ENCODE assay signal across 19 cellular contexts in the genomic region with DNA sequence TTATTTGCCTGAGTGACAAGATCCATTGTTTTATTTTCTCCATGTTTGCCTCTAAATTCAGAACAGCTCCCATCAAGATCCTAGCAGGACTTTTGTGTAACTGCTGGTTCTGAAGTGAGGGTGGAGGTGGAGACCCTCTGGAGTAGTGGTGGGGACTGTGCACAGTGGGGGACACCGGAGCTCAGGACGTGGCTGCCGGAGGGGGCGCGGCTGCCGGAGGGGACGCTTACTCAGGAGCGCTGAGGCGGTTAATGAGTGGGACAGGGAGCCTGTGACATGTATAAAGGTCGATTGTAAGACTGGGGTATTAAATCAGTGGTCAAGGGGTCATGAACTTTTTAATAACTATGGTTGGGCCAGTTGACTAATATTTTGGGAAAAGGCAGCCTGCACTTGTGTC.
"Had no signal": no experiment of that assay in that cellular context is flagged by ENCODE, and none has a peak within 500 bp of the region (broad histone marks: within the 10 kb centered on the region; RNA-seq: fewer than 3 reads in every experiment).

No MANE protein-coding gene starts in this region.

- ATAC-seq: activated CD4-positive, alpha-beta T cell treated with anti-CD3 and anti-CD28 coated beads for 36 hours; activated CD8-positive, alpha-beta memory T cell treated with anti-CD3 and anti-CD28 coated beads, Interleukin-2, amount 10 ng/mL, durations not matched to agents 7 days and 5 days; activated CD8-positive, alpha-beta T cell treated with anti-CD3 and anti-CD28 coated beads, Interleukin-2, amount 10 ng/mL, durations not matched to agents 7 days and 5 days; activated naive CD4-positive, alpha-beta T cell treated with anti-CD3 and anti-CD28 coated beads, Interleukin-2, amount 50 U/mL, for 72 hours; left ventricle myocardium superior; right lobe of liver had no signal

- H3K27ac Mint-ChIP-seq: activated B cell treated with CpG ODN at 0.5 μM for 24 hours; activated CD4-positive, alpha-beta T cell treated with anti-CD3 and anti-CD28 coated beads for 36 hours; activated CD8-positive, alpha-beta memory T cell treated with anti-CD3 and anti-CD28 coated beads, Interleukin-2, amount 10 ng/mL, durations not matched to agents 7 days and 5 days; activated CD8-positive, alpha-beta T cell treated with anti-CD3 and anti-CD28 coated beads, Interleukin-2, amount 10 ng/mL, durations not matched to agents 7 days and 5 days; activated naive CD4-positive, alpha-beta T cell treated with anti-CD3 and anti-CD28 coated beads, Interleukin-2, amount 50 U/mL, for 72 hours; stimulated activated naive CD8-positive, alpha-beta T cell treated with anti-CD3 and anti-CD28 coated beads, Interleukin-15, Interleukin-2, amounts not matched to agents 100 ng/mL and 50 ng/mL, for 24 hours had no signal

- DNase-seq: activated B cell treated with CpG ODN at 0.5 μM for 24 hours; activated CD4-positive, alpha-beta T cell treated with anti-CD3 and anti-CD28 coated beads for 36 hours; activated CD8-positive, alpha-beta memory T cell treated with anti-CD3 and anti-CD28 coated beads, Interleukin-2, amount 10 ng/mL, durations not matched to agents 7 days and 5 days; activated CD8-positive, alpha-beta T cell treated with anti-CD3 and anti-CD28 coated beads, Interleukin-2, amount 10 ng/mL, durations not matched to agents 7 days and 5 days; activated naive CD4-positive, alpha-beta T cell; activated T-cell treated with anti-CD3 and anti-CD28 coated beads, Interleukin-2, amount 50 U/mL, for 48 hours; anterior cingulate cortex; effector CD8-positive, alpha-beta T cell; glutamatergic neuron; left ventricle myocardium superior; mammary epithelial cell; occipital lobe; right lobe of liver; stimulated activated CD4-positive, alpha-beta T cell treated with anti-CD3 and anti-CD28 coated beads, Interleukin-2, amount 100 ng/mL, for 48 hours; substantia nigra; T-helper 2 cell; upper lobe of left lung had no signal

- H3K4me3 Mint-ChIP-seq: activated B cell treated with CpG ODN at 0.5 μM for 24 hours; activated CD4-positive, alpha-beta T cell treated with anti-CD3 and anti-CD28 coated beads for 36 hours; activated CD8-positive, alpha-beta memory T cell treated with anti-CD3 and anti-CD28 coated beads, Interleukin-2, amount 10 ng/mL, durations not matched to agents 7 days and 5 days; activated CD8-positive, alpha-beta T cell treated with anti-CD3 and anti-CD28 coated beads, Interleukin-2, amount 10 ng/mL, durations not matched to agents 7 days and 5 days; stimulated activated naive CD8-positive, alpha-beta T cell treated with anti-CD3 and anti-CD28 coated beads, Interleukin-15, Interleukin-2, amounts not matched to agents 100 ng/mL and 50 ng/mL, for 24 hours had no signal

- H3K27me3 Mint-ChIP-seq: activated B cell treated with CpG ODN at 0.5 μM for 24 hours; activated CD4-positive, alpha-beta T cell treated with anti-CD3 and anti-CD28 coated beads for 36 hours; activated CD8-positive, alpha-beta memory T cell treated with anti-CD3 and anti-CD28 coated beads, Interleukin-2, amount 10 ng/mL, durations not matched to agents 7 days and 5 days; stimulated activated naive CD8-positive, alpha-beta T cell treated with anti-CD3 and anti-CD28 coated beads, Interleukin-15, Interleukin-2, amounts not matched to agents 100 ng/mL and 50 ng/mL, for 24 hours had no signal

- H3K4me1 ChIP-seq: upper lobe of left lung had no signal

- H3K27ac ChIP-seq: right lobe of liver, upper lobe of left lung had no signal

- H3K27me3 ChIP-seq: right lobe of liver, upper lobe of left lung had no signal

- H3K4me3 ChIP-seq: right lobe of liver, upper lobe of left lung had no signal
